ENCODE assay signal across 9 cellular contexts in the genomic region with DNA sequence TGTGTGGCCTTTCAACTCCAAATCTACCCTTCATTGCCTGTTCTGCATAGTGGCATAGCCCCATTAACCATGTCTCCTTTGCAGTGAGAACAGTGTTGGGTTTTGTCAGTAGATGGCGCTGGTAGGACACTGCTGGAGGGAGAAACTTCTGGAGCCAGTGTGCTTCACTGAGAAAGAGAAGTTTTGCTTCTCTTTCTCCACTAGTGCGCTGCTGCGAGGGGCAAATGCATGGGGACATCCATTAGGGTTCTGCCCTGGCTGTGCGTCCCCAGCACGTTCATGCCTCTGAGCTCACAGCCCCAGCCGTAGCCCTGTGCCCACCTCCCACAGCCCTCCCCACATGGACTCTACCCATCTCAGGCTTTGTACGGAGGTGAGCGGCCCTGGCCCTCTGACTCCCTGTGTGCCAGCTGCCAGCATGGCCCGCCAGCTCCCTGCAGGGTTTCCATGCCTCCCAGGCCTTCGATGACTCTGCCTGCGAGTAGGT. TPM values are rescaled to one million over a fixed set of nuclear protein-coding genes. Genes with fewer than 3 reads are reported as not detected.
DNase-seq lines count a peak whose midpoint lies in the region; ATAC-seq and TF ChIP-seq lines count a peak whose summit lies in the region.
"Had no signal": no experiment of that assay in that cellular context is flagged by ENCODE, and none has a peak within 500 bp of the region (broad histone marks: within the 10 kb centered on the region; RNA-seq: fewer than 3 reads in every experiment).

No MANE protein-coding gene starts in this region.

- POLR2A ChIA-PET in IMR-90 (lab: Charles Lee; ENCODE audit: unreplicated experiment) = no interaction called here

- H2AFZ ChIP-seq in IMR-90 (replicated peaks; ENCODE audit: low read length, poor library complexity) (peak overlapping the region; percentile 1), OCI-LY3 (ENCODE audit: low read depth, low read length) (peak overlapping the region; percentile 64; the same call in 1 of the 2 replicates)

- no peak overlapping the region for H3K4me3 Mint-ChIP-seq in natural killer cell treated with Interleukin-12 subunit alpha and Interleukin-12 subunit beta and Interleukin-15 and Interleukin-18, amount 100 ng/mL, for 72 hours
- no peak overlapping the region for H3K4me3 Mint-ChIP-seq in stimulated activated naive CD8-positive, alpha-beta T cell treated with anti-CD3 and anti-CD28 coated beads, Interleukin-15, amount 100 ng/mL, for 72 hours
- H3K4me3 Mint-ChIP-seq: activated naive CD8-positive, alpha-beta T cell had no signal

- H2AK9ac ChIP-seq in IMR-90 (replicated peaks; ENCODE audit: low read depth, low read length, poor library complexity) = no peak overlapping the region

- WGBS in IMR-90 (ENCODE audit: extremely low coverage in 2 of 2, insufficient read length in 1 of 2), 2 experiments = 44% methylated on average over 5 of the region's 11 CpGs; no CpG with 5 or more reads in 1 of the 2 experiments
- WGBS in esophagus squamous epithelium, 2 donors = 35 to 55% methylated on average over 3 to 4 of the region's 11 CpGs

- no TSS peak for BruUV-seq in IMR-90 (replicated peaks; lab: Mats Ljungman, UMichigan)

- H3K27me3 ChIP-seq in IMR-90 (ENCODE audit: control insufficient read depth, insufficient read depth, low read length) (peaks cover 4% of the 10 kb centered on the region; the same call in 1 of the 2 replicates), OCI-LY3 (ENCODE audit: low read depth, low read length) (no peaks in the 10 kb centered on the region), esophagus squamous epithelium (no peaks in the 10 kb centered on the region)

- H3K9me3 ChIP-seq in IMR-90 (ENCODE audit: control insufficient read depth, insufficient read depth, low read length) (no peaks in the 10 kb centered on the region), OCI-LY3 (ENCODE audit: insufficient read depth, low read length) (no peaks in the 10 kb centered on the region), esophagus squamous epithelium (no peaks in the 10 kb centered on the region)

- H3K4me3 ChIP-seq in IMR-90 (ENCODE audit: insufficient read depth, low read depth, low read length) = no peak overlapping the region
- H3K4me3 ChIP-seq in OCI-LY3 (ENCODE audit: low read length) = peak overlapping the region; percentile 66
- no peak overlapping the region for H3K4me3 ChIP-seq in esophagus squamous epithelium

- no peak overlapping the region for H4K91ac ChIP-seq in IMR-90 (ENCODE audit: insufficient read depth, low read depth, low read length)

- H3K4me1 Mint-ChIP-seq in natural killer cell treated with Interleukin-12 subunit alpha and Interleukin-12 subunit beta and Interleukin-15 and Interleukin-18, amount 100 ng/mL, for 72 hours (ENCODE audit: low read depth in 2 of 2) = no peaks in the 10 kb centered on the region
- no peaks in the 10 kb centered on the region for H3K4me1 Mint-ChIP-seq in stimulated activated naive CD8-positive, alpha-beta T cell treated with anti-CD3 and anti-CD28 coated beads, Interleukin-15, amount 100 ng/mL, for 72 hours

- intact Hi-C loops in IMR-90 (cut with micrococcal nuclease) (loop anchor here (1.0 to 10.0 kb wide), 4 partner anchors 57 to 340 kb away; partner anchors contain the start of gene KCNQ4), esophagus squamous epithelium (cut with DNase I) (loop anchor here (10.0 kb wide), 1 partner anchor 52 kb away; the partner anchor contains the start of gene RIMS3)

- H3K79me1 ChIP-seq in IMR-90 (ENCODE audit: low read depth in 1 of 2, low read length in 2 of 2) = no peaks in the 10 kb centered on the region

- H3K36me3 ChIP-seq in IMR-90 (ENCODE audit: control insufficient read depth, insufficient read depth, low read length) (no peaks in the 10 kb centered on the region), OCI-LY3 (replicated peaks; ENCODE audit: low read depth, low read length) (no peaks in the 10 kb centered on the region), esophagus squamous epithelium (no peaks in the 10 kb centered on the region)

- no peaks in the 10 kb centered on the region for H3K9me1 ChIP-seq in IMR-90 (ENCODE audit: insufficient read depth, low read length)

- no peak overlapping the region for H3K27ac Mint-ChIP-seq in natural killer cell treated with Interleukin-12 subunit alpha and Interleukin-12 subunit beta and Interleukin-15 and Interleukin-18, amount 100 ng/mL, for 72 hours
- no peak overlapping the region for H3K27ac Mint-ChIP-seq in stimulated activated naive CD8-positive, alpha-beta T cell treated with anti-CD3 and anti-CD28 coated beads, Interleukin-15, amount 100 ng/mL, for 72 hours
- H3K27ac Mint-ChIP-seq: activated naive CD8-positive, alpha-beta T cell had no signal

- peaks cover 1 to 6% of the 10 kb centered on the region in 2 donors for H3K27me3 Mint-ChIP-seq in natural killer cell treated with Interleukin-12 subunit alpha and Interleukin-12 subunit beta and Interleukin-15 and Interleukin-18, amount 100 ng/mL, for 72 hours
- H3K27me3 Mint-ChIP-seq in stimulated activated naive CD8-positive, alpha-beta T cell treated with anti-CD3 and anti-CD28 coated beads, Interleukin-15, amount 100 ng/mL, for 72 hours = no peaks in the 10 kb centered on the region
- H3K27me3 Mint-ChIP-seq: activated naive CD8-positive, alpha-beta T cell had no signal

- H3K14ac ChIP-seq in IMR-90 (replicated peaks; ENCODE audit: low read depth, low read length) = no peak overlapping the region

- H4K5ac ChIP-seq in IMR-90 (ENCODE audit: low read depth, low read length) = no peak overlapping the region

- no peak overlapping the region for H2BK20ac ChIP-seq in IMR-90 (ENCODE audit: low read depth, low read length)

- H2BK5ac ChIP-seq in IMR-90 (ENCODE audit: low read depth, low read length, poor library complexity, severe bottlenecking) = no peak overlapping the region

- TF ChIP-seq CTCF in IMR-90 (conservative IDR thresholded peaks at IDR 0.05; ENCODE audit: low read depth, low read length) (peak; percentile 84), OCI-LY3 (IDR thresholded peaks at IDR 0.05; ENCODE audit: low read depth, low read length) (peak; percentile 86), esophagus squamous epithelium (IDR thresholded peaks at IDR 0.05) (peak; percentile 43 to 85 (median 74))

- no peak overlapping the region for H2BK15ac ChIP-seq in IMR-90 (ENCODE audit: low read depth, low read length)

- no peak overlapping the region for H2BK120ac ChIP-seq in IMR-90 (ENCODE audit: low read depth, low read length)

- no peak overlapping the region for H3K56ac ChIP-seq in IMR-90 (ENCODE audit: extremely low read depth, insufficient read depth, low read length)

- no peak overlapping the region for H2AK5ac ChIP-seq in IMR-90 (ENCODE audit: low read depth, low read length)

- no peaks in the 10 kb centered on the region for H3K4me1 ChIP-seq in IMR-90 (ENCODE audit: control insufficient read depth, insufficient read depth, low read length)
- H3K4me1 ChIP-seq in OCI-LY3 (ENCODE audit: low read length) = peaks cover 5% of the 10 kb centered on the region
- H3K4me1 ChIP-seq in esophagus squamous epithelium = peaks cover 4 to 7% (median 5%) of the 10 kb centered on the region in 3 donors

- peak; percentile 97 for ATAC-seq in IMR-90 (ENCODE audit: low read depth)
- ATAC-seq in natural killer cell treated with Interleukin-12 subunit alpha and Interleukin-12 subunit beta and Interleukin-15 and Interleukin-18, amount 100 ng/mL, for 72 hours = peak; percentile 78 to 79
- ATAC-seq in stimulated activated naive CD8-positive, alpha-beta T cell treated with anti-CD3 and anti-CD28 coated beads, Interleukin-15, amount 100 ng/mL, for 72 hours = peak; percentile 94
- ATAC-seq in GM19455 (IDR thresholded peaks at IDR 0.05; ENCODE audit: unreplicated experiment) = no peak

- H4K8ac ChIP-seq in IMR-90 (ENCODE audit: low read depth in 2 of 2, low read length in 2 of 2) = no peak overlapping the region

- H3K36me3 Mint-ChIP-seq in natural killer cell treated with Interleukin-12 subunit alpha and Interleukin-12 subunit beta and Interleukin-15 and Interleukin-18, amount 100 ng/mL, for 72 hours = no peaks in the 10 kb centered on the region
- H3K36me3 Mint-ChIP-seq: activated naive CD8-positive, alpha-beta T cell had no signal

- no peaks in the 10 kb centered on the region for H3K9me3 Mint-ChIP-seq in natural killer cell treated with Interleukin-12 subunit alpha and Interleukin-12 subunit beta and Interleukin-15 and Interleukin-18, amount 100 ng/mL, for 72 hours
- no peaks in the 10 kb centered on the region for H3K9me3 Mint-ChIP-seq in stimulated activated naive CD8-positive, alpha-beta T cell treated with anti-CD3 and anti-CD28 coated beads, Interleukin-15, amount 100 ng/mL, for 72 hours

- H4K20me1 ChIP-seq in IMR-90 (ENCODE audit: insufficient read depth, low read length) = no peaks in the 10 kb centered on the region
- H4K20me1 ChIP-seq in OCI-LY3 (ENCODE audit: insufficient read depth, low read length) = no peaks in the 10 kb centered on the region

- in situ Hi-C loops in IMR-90 (cut with MboI; ENCODE audit: low sequenced_read_pairs) = no loop called here

- DNase-seq in DMS 273 treated with DMSO at 0.1 percent for 48 hours (lab: John Stamatoyannopoulos, UW) (peak; percentile 100), IMR-90 (peak; percentile 52), activated T-cell treated with anti-CD3 and anti-CD28 coated beads for 1 hour (ENCODE audit: low read depth) (peak; percentile 57), esophagus squamous epithelium (lab: John Stamatoyannopoulos, UW) (no peak)
- peak; percentile 74 for DNase-seq in natural killer cell treated with Interleukin-12 subunit alpha and Interleukin-12 subunit beta and Interleukin-15 and Interleukin-18, amount 100 ng/mL, for 72 hours (ENCODE audit: low spot score)
- peak; percentile 68 to 77 for DNase-seq in stimulated activated naive CD8-positive, alpha-beta T cell treated with anti-CD3 and anti-CD28 coated beads, Interleukin-15, amount 100 ng/mL, for 72 hours

- H3K4me2 ChIP-seq in IMR-90 (ENCODE audit: low read depth, low read length) (no peak overlapping the region), OCI-LY3 (ENCODE audit: low read length) (peak overlapping the region; percentile 82)

- H3K9ac ChIP-seq in IMR-90 (ENCODE audit: low read depth, low read length) = no peak overlapping the region
- peak overlapping the region; percentile 24; the same call in 1 of the 2 replicates for H3K9ac ChIP-seq in OCI-LY3 (ENCODE audit: low read length)

- no peaks in the 10 kb centered on the region for H3K79me2 ChIP-seq in OCI-LY3 (ENCODE audit: low read length)

- H3K18ac ChIP-seq in IMR-90 (ENCODE audit: low read depth, low read length) = no peak overlapping the region

- dilution Hi-C loops in IMR-90 (cut with HindIII; ENCODE audit: low sequenced_read_pairs, unreplicated experiment) = no loop called here

- CTCF ChIA-PET in IMR-90 (lab: Yijun Ruan, JAX) = interaction anchor here (0.7 kb wide), 1 partner anchor 237 kb away, joined by 3 read pairs; no protein-coding TSS in a partner anchor

- TF ChIP-seq POLR2A in IMR-90 (IDR thresholded peaks at IDR 0.05; ENCODE audit: low read depth, low read length) (no peak), esophagus squamous epithelium (IDR thresholded peaks at IDR 0.05) (no peak)

- peak; percentile 87 for TF ChIP-seq RAD21 in IMR-90 (IDR thresholded peaks at IDR 0.05; ENCODE audit: low read length)

- H3K23ac ChIP-seq in IMR-90 (ENCODE audit: low read depth, low read length) = no peak overlapping the region

- no peak overlapping the region for H3K4ac ChIP-seq in IMR-90 (ENCODE audit: low read depth, low read length)

- H3K27ac ChIP-seq in IMR-90 (ENCODE audit: insufficient read depth, low read length) (no peak overlapping the region), OCI-LY3 (ENCODE audit: low read length) (no peak overlapping the region), esophagus squamous epithelium (no peak overlapping the region)

RNA-seq across cellular contexts. Expression of gene RIMS3, which starts 53.1 kb away (rescaled TPM):
- 0.28 and 0.36 TPM in 2 replicates for total RNA-seq in IMR-90 (2012; rRNA removed)
- polyA plus RNA-seq in IMR-90 (2012; rRNA removed) = 0.10 and 0.22 TPM in 2 replicates
- polyA plus RNA-seq in IMR-90 (2012; cell fraction: cytosol; rRNA removed) = 0.04 and 0.22 TPM in 2 replicates
- 0.38 and 0.40 TPM in 2 replicates for polyA plus RNA-seq in IMR-90 (2012; cell fraction: nucleus; rRNA removed; ENCODE audit: low replicate concordance)
- 1 to 10 TPM; 1.0 to 2.5 (median 1.5) TPM for total RNA-seq in esophagus squamous epithelium
- 1 to 10 TPM in 1 of 2 donors, under 1 TPM in 1; 0.62 to 2.0 TPM for total RNA-seq in natural killer cell treated with Interleukin-12 subunit alpha and Interleukin-12 subunit beta and Interleukin-15 and Interleukin-18, amount 100 ng/mL, for 72 hours
